Comparison of ENCODE assay signal across 1 cellular context in genomic region chr9:129558551-129559505, GRCh38.
TF ChIP-seq lines count a peak whose summit lies in the region.

No MANE protein-coding gene starts in this region.

TF ChIP-seq in HepG2, 621 proteins besides CTCF, POLR2A, EP300 and RAD21 (continued from another document and continues in another):
- TF ChIP-seq HNF1A (IDR thresholded peaks at IDR 0.05; ENCODE audit: low read depth) (peak; percentile 97), HNF1A (CRISPR knock-in tag; IDR thresholded peaks at IDR 0.05; ENCODE audit: borderline replicate concordance) (peak; percentile 99), ZBTB4 (CRISPR knock-in tag; IDR thresholded peaks at IDR 0.05; ENCODE audit: borderline replicate concordance) (peak; percentile 45; the same call in 1 of the 2 replicates), POGK (CRISPR knock-in tag; conservative IDR thresholded peaks at IDR 0.05) (peak; percentile 48; the same call in 1 of the 2 replicates), JUND (CRISPR knock-in tag; IDR thresholded peaks at IDR 0.05) (peak; percentile 70), ATF4 (CRISPR knock-in tag; IDR thresholded peaks at IDR 0.05) (peak in 1 of 2 experiments; percentile 67; a peak in 2 of 4 replicates), REXO4 (CRISPR knock-in tag; IDR thresholded peaks at IDR 0.05; ENCODE audit: borderline replicate concordance) (peak; percentile 58; the same call in 1 of the 2 replicates), RBAK (CRISPR knock-in tag; IDR thresholded peaks at IDR 0.05) (no peak), SMARCE1 (IDR thresholded peaks at IDR 0.05; ENCODE audit: borderline replicate concordance) (no peak), DMTF1 (CRISPR knock-in tag; IDR thresholded peaks at IDR 0.05) (0 out of 2 replicates have a peak, but pooled peaks have one; percentile 46), BCL6 (CRISPR knock-in tag; IDR thresholded peaks at IDR 0.05) (peak; percentile 84), KDM1A (CRISPR knock-in tag; IDR thresholded peaks at IDR 0.05) (peak; percentile 46), MZF1 (CRISPR knock-in tag; IDR thresholded peaks at IDR 0.05; ENCODE audit: borderline replicate concordance) (no peak), ISX (CRISPR knock-in tag; conservative IDR thresholded peaks at IDR 0.05) (peak; percentile 90; the same call in 1 of the 2 replicates), ZBTB21 (CRISPR knock-in tag; IDR thresholded peaks at IDR 0.05) (peak; percentile 48; the same call in 1 of the 2 replicates), SOX13 (IDR thresholded peaks at IDR 0.05) (no peak), SOX13 (CRISPR knock-in tag; conservative IDR thresholded peaks at IDR 0.05 in 1 of 2, IDR thresholded peaks at IDR 0.05 in 1 of 2) (peak in 1 of 2 experiments; percentile 78; a peak in 2 of 4 replicates), HIVEP1 (CRISPR knock-in tag; IDR thresholded peaks at IDR 0.05) (peak; percentile 97), ATF5 (CRISPR knock-in tag; IDR thresholded peaks at IDR 0.05; ENCODE audit: low read depth) (no peak), NCOA5 (CRISPR knock-in tag; IDR thresholded peaks at IDR 0.05) (peak; percentile 20; the same call in 1 of the 2 replicates), ZNF263 (CRISPR knock-in tag; IDR thresholded peaks at IDR 0.05) (peak; percentile 96), ZNF609 (CRISPR knock-in tag; IDR thresholded peaks at IDR 0.05; ENCODE audit: borderline replicate concordance) (peak; percentile 85), PHF8 (CRISPR knock-in tag; IDR thresholded peaks at IDR 0.05) (peak; percentile 41; the same call in 1 of the 2 replicates), SKI (IDR thresholded peaks at IDR 0.05; ENCODE audit: partially characterized antibody) (peak; percentile 85), ZBTB7A (CRISPR knock-in tag; IDR thresholded peaks at IDR 0.05) (peak; percentile 97), ZNF441 (CRISPR knock-in tag; IDR thresholded peaks at IDR 0.05; ENCODE audit: borderline replicate concordance) (peak; percentile 93), ISL2 (CRISPR knock-in tag; IDR thresholded peaks at IDR 0.05) (peak; percentile 88), ZFP1 (CRISPR knock-in tag; IDR thresholded peaks at IDR 0.05) (peak; percentile 38; the same call in 1 of the 2 replicates), RBM22 (optimal IDR thresholded peaks at IDR 0.05; ENCODE audit: low read length) (no peak), BORCS8-MEF2B (CRISPR knock-in tag; IDR thresholded peaks at IDR 0.05) (peak; percentile 98), ZNF280B (CRISPR knock-in tag; IDR thresholded peaks at IDR 0.05; ENCODE audit: borderline replicate concordance) (peak; percentile 99), ZNF12 (CRISPR knock-in tag; IDR thresholded peaks at IDR 0.05) (no peak), NFKBIZ (CRISPR knock-in tag; IDR thresholded peaks at IDR 0.05) (peak; percentile 92), ZNF841 (CRISPR knock-in tag; IDR thresholded peaks at IDR 0.05; ENCODE audit: borderline replicate concordance) (no peak), NFRKB (IDR thresholded peaks at IDR 0.05) (no peak), ZNF503 (CRISPR knock-in tag; IDR thresholded peaks at IDR 0.05) (peak; percentile 79), AHR (CRISPR knock-in tag; IDR thresholded peaks at IDR 0.05) (peak; percentile 77; the same call in 1 of the 2 replicates)
